Comparison of ENCODE assay signal across 38 cellular contexts in the genomic region with DNA sequence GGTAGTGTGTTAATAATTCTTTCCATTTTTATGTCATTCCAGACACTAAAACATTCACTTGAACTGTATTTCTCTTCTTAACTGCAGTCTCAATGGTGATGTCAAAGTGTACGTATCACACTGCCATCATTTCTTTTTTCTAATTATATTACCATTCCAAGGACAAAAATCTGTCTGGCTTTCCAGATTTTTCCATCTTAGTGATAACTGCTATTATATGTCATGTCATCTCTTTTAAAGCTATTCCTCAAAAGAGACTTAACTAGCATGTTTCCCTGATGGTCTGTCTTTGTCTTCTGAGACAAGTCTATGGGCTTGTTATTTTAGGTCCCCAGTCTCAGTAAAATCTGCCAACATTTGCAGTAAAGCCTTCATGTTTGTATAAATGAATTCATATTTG.
"Had no signal": no experiment of that assay in that cellular context is flagged by ENCODE, and none has a peak within 500 bp of the region (broad histone marks: within the 10 kb centered on the region; RNA-seq: fewer than 3 reads in every experiment).

No MANE protein-coding gene starts in this region.

- H3K36me3 Mint-ChIP-seq: activated naive CD4-positive, alpha-beta T cell treated with anti-CD3 and anti-CD28 coated beads, Interleukin-2, amount 10 ng/mL, durations not matched to agents 7 days and 5 days; activated naive CD4-positive, alpha-beta T cell treated with anti-CD3 and anti-CD28 coated beads, Interleukin-2, amount 50 U/mL, for 24 hours; activated naive CD8-positive, alpha-beta T cell; activated naive CD8-positive, alpha-beta T cell treated with anti-CD3 and anti-CD28 coated beads for 36 hours; activated naive CD8-positive, alpha-beta T cell treated with anti-CD3 and anti-CD28 coated beads, Interleukin-2, amount 10 ng/mL, durations not matched to agents 7 days and 5 days; brain had no signal

- H3K4me1 Mint-ChIP-seq: activated naive CD4-positive, alpha-beta T cell treated with anti-CD3 and anti-CD28 coated beads, Interleukin-2, amount 10 ng/mL, durations not matched to agents 7 days and 5 days; activated naive CD4-positive, alpha-beta T cell treated with anti-CD3 and anti-CD28 coated beads, Interleukin-2, amount 50 U/mL, for 24 hours; activated naive CD8-positive, alpha-beta T cell treated with anti-CD3 and anti-CD28 coated beads for 36 hours; activated naive CD8-positive, alpha-beta T cell treated with anti-CD3 and anti-CD28 coated beads, Interleukin-2, amount 10 ng/mL, durations not matched to agents 7 days and 5 days; activated naive CD8-positive, alpha-beta T cell treated with anti-CD3 and anti-CD28 coated beads, Interleukin-2, amount 50 U/mL, for 24 hours; activated T-helper 17 cell treated with anti-CD3 and anti-CD28 coated beads, Interleukin-2, amount 50 U/mL, for 72 hours; brain; central memory CD8-positive, alpha-beta T cell had no signal

- H3K9me3 ChIP-seq: adrenal gland, ascending aorta, body of pancreas, breast epithelium had no signal

- H3K36me3 ChIP-seq: adrenal gland, ascending aorta, brain microvascular endothelial cell, breast epithelium, cardiac muscle cell had no signal

- H3K27me3 ChIP-seq: adrenal gland, ascending aorta, body of pancreas, brain microvascular endothelial cell, breast epithelium, cardiac muscle cell had no signal

- H3K27ac Mint-ChIP-seq: activated naive CD4-positive, alpha-beta T cell treated with anti-CD3 and anti-CD28 coated beads for 36 hours; activated naive CD4-positive, alpha-beta T cell treated with anti-CD3 and anti-CD28 coated beads, Interleukin-2, amount 10 ng/mL, durations not matched to agents 7 days and 5 days; activated naive CD4-positive, alpha-beta T cell treated with anti-CD3 and anti-CD28 coated beads, Interleukin-2, amount 50 U/mL, for 24 hours; activated naive CD4-positive, alpha-beta T cell treated with anti-CD3 and anti-CD28 coated beads, Interleukin-2, amount 50 U/mL, for 72 hours; activated naive CD8-positive, alpha-beta T cell; activated naive CD8-positive, alpha-beta T cell treated with anti-CD3 and anti-CD28 coated beads for 36 hours; activated naive CD8-positive, alpha-beta T cell treated with anti-CD3 and anti-CD28 coated beads, Interleukin-2, amount 10 ng/mL, durations not matched to agents 7 days and 5 days; activated naive CD8-positive, alpha-beta T cell treated with anti-CD3 and anti-CD28 coated beads, Interleukin-2, amount 50 U/mL, for 24 hours; activated T-cell treated with anti-CD3 and anti-CD28 coated beads, Interleukin-2, amount 50 U/mL, for 24 hours; activated T-cell treated with anti-CD3 and anti-CD28 coated beads, Interleukin-2, amount 50 U/mL, for 72 hours; activated T-helper 1 cell treated with anti-CD3 and anti-CD28 coated beads, Interleukin-12 subunit alpha, Interleukin-12 subunit beta, Interleukin-2, Interleukin-4 antibody, amounts not matched to agents 30 ng/mL and 10 ng/mL and 1 ng/mL, durations not matched to agents 14 hours and 24 hours and 36 hours; activated T-helper 17 cell treated with anti-CD3 and anti-CD28 coated beads, Interleukin-2, amount 50 U/mL, for 72 hours; activated T-helper 2 cell treated with anti-CD3 and anti-CD28 coated beads, Interferon-gamma antibody, Interleukin-2, Interleukin-4, amounts not matched to agents 10 μg/mL and 5 μg/mL and 100 μg/mL, durations not matched to agents 14 hours and 24 hours and 36 hours; brain had no signal

- H3K4me3 ChIP-seq: adrenal gland, ascending aorta, body of pancreas, breast epithelium, cardiac muscle cell had no signal

- H3K27me3 Mint-ChIP-seq: activated naive CD4-positive, alpha-beta T cell treated with anti-CD3 and anti-CD28 coated beads, Interleukin-2, amount 10 ng/mL, durations not matched to agents 7 days and 5 days; activated naive CD4-positive, alpha-beta T cell treated with anti-CD3 and anti-CD28 coated beads, Interleukin-2, amount 50 U/mL, for 24 hours; activated naive CD8-positive, alpha-beta T cell; activated naive CD8-positive, alpha-beta T cell treated with anti-CD3 and anti-CD28 coated beads for 36 hours; activated naive CD8-positive, alpha-beta T cell treated with anti-CD3 and anti-CD28 coated beads, Interleukin-2, amount 10 ng/mL, durations not matched to agents 7 days and 5 days; activated naive CD8-positive, alpha-beta T cell treated with anti-CD3 and anti-CD28 coated beads, Interleukin-2, amount 50 U/mL, for 24 hours; activated T-cell treated with anti-CD3 and anti-CD28 coated beads, Interleukin-2, amount 50 U/mL, for 24 hours; activated T-helper 17 cell treated with anti-CD3 and anti-CD28 coated beads, Interleukin-2, amount 50 U/mL, for 72 hours; central memory CD8-positive, alpha-beta T cell had no signal

- H3K27ac ChIP-seq: adrenal gland, ascending aorta, body of pancreas, brain microvascular endothelial cell, breast epithelium, cardiac muscle cell had no signal

- H3K4me3 Mint-ChIP-seq: activated naive CD4-positive, alpha-beta T cell treated with anti-CD3 and anti-CD28 coated beads for 36 hours; activated naive CD4-positive, alpha-beta T cell treated with anti-CD3 and anti-CD28 coated beads, Interleukin-2, amount 10 ng/mL, durations not matched to agents 7 days and 5 days; activated naive CD4-positive, alpha-beta T cell treated with anti-CD3 and anti-CD28 coated beads, Interleukin-2, amount 50 U/mL, for 24 hours; activated naive CD8-positive, alpha-beta T cell; activated naive CD8-positive, alpha-beta T cell treated with anti-CD3 and anti-CD28 coated beads for 36 hours; activated naive CD8-positive, alpha-beta T cell treated with anti-CD3 and anti-CD28 coated beads, Interleukin-2, amount 10 ng/mL, durations not matched to agents 7 days and 5 days; activated naive CD8-positive, alpha-beta T cell treated with anti-CD3 and anti-CD28 coated beads, Interleukin-2, amount 50 U/mL, for 24 hours; activated T-cell treated with anti-CD3 and anti-CD28 coated beads, Interleukin-2, amount 50 U/mL, for 24 hours; activated T-cell treated with anti-CD3 and anti-CD28 coated beads, Interleukin-2, amount 50 U/mL, for 4 hours; activated T-cell treated with anti-CD3 and anti-CD28 coated beads, Interleukin-2, amount 50 U/mL, for 72 hours; activated T-helper 1 cell treated with anti-CD3 and anti-CD28 coated beads, Interleukin-12 subunit alpha, Interleukin-12 subunit beta, Interleukin-2, Interleukin-4 antibody, amounts not matched to agents 30 ng/mL and 10 ng/mL and 1 ng/mL, durations not matched to agents 14 hours and 24 hours and 36 hours; activated T-helper 17 cell treated with anti-CD3 and anti-CD28 coated beads, Interleukin-2, amount 50 U/mL, for 72 hours; brain; central memory CD8-positive, alpha-beta T cell had no signal

- DNase-seq: activated effector memory CD4-positive, alpha-beta T cell treated with anti-CD3 and anti-CD28 coated beads, Interleukin-2, amount 50 U/mL, for 16 hours; activated effector memory CD4-positive, alpha-beta T cell treated with Interleukin-2 at 50 U/mL for 16 hours; activated gamma-delta T cell; activated gamma-delta T cell treated with Interleukin-2 at 50 U/mL for 16 hours; activated naive CD4-positive, alpha-beta T cell; activated naive CD4-positive, alpha-beta T cell treated with anti-CD3 and anti-CD28 coated beads for 36 hours; activated naive CD4-positive, alpha-beta T cell treated with anti-CD3 and anti-CD28 coated beads, Interleukin-2, amount 10 ng/mL, durations not matched to agents 7 days and 5 days; activated naive CD4-positive, alpha-beta T cell treated with anti-CD3 and anti-CD28 coated beads, Interleukin-2, amount 50 U/mL, for 16 hours; activated naive CD4-positive, alpha-beta T cell treated with Interleukin-2 at 50 U/mL for 16 hours; activated naive CD8-positive, alpha-beta T cell treated with anti-CD3 and anti-CD28 coated beads for 36 hours; activated naive CD8-positive, alpha-beta T cell treated with anti-CD3 and anti-CD28 coated beads, Interleukin-2, amount 10 ng/mL, durations not matched to agents 7 days and 5 days; activated naive CD8-positive, alpha-beta T cell treated with anti-CD3 and anti-CD28 coated beads, Interleukin-2, amount 50 U/mL, for 24 hours; activated T-cell treated with anti-CD3 and anti-CD28 coated beads, Interleukin-2, amount 50 U/mL, for 1 hour; activated T-cell treated with anti-CD3 and anti-CD28 coated beads, Interleukin-2, amount 50 U/mL, for 24 hours; activated T-cell treated with anti-CD3 and anti-CD28 coated beads, Interleukin-2, amount 50 U/mL, for 4 hours; activated T-cell treated with anti-CD3 and anti-CD28 coated beads, Interleukin-2, amount 50 U/mL, for 48 hours; activated T-cell treated with anti-CD3 and anti-CD28 coated beads, Interleukin-2, amount 50 U/mL, for 72 hours; adrenal gland; amniotic stem cell; amygdala; anterior cingulate cortex; aorta; body of pancreas; brain microvascular endothelial cell; caudate nucleus; central memory CD4-positive, alpha-beta T cell; cerebellar nuclear complex had no signal

- H3K9me3 Mint-ChIP-seq: activated naive CD4-positive, alpha-beta T cell treated with anti-CD3 and anti-CD28 coated beads, Interleukin-2, amount 50 U/mL, for 24 hours; activated naive CD8-positive, alpha-beta T cell treated with anti-CD3 and anti-CD28 coated beads for 36 hours had no signal
